28 cellular contexts compared by ENCODE assay signal in the genomic region with DNA sequence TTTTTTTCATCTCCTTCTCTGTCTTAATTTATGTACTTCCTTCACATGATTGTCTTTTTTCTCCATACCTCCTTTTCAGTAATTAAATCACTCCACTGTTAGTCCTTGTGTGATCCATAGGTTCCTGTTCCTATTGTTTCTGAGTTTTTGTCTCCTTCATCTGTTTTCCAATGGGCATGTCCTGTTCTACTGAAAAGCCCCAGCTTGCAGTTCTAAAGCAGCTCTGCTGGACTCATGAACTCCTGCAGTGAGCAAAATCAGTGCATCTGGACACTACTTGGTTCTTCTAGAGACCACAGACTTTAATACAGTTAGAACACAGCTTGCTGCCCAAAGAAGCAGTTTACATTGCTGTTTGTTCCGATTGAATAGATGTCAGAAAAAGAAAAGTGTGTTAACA.
"Had no signal": no experiment of that assay in that cellular context is flagged by ENCODE, and none has a peak within 500 bp of the region (broad histone marks: within the 10 kb centered on the region; RNA-seq: fewer than 3 reads in every experiment).

No MANE protein-coding gene starts in this region.

- DNase-seq: activated CD4-positive, alpha-beta memory T cell treated with anti-CD3 and anti-CD28 coated beads, Interleukin-2, amount 10 ng/mL, durations not matched to agents 7 days and 5 days; activated CD4-positive, alpha-beta T cell treated with anti-CD3 and anti-CD28 coated beads for 1 hour; activated CD4-positive, alpha-beta T cell treated with anti-CD3 and anti-CD28 coated beads for 4 hours; activated CD4-positive, alpha-beta T cell treated with anti-CD3 and anti-CD28 coated beads, Interleukin-2, amount 10 ng/mL, durations not matched to agents 7 days and 5 days; activated CD4-positive, alpha-beta T cell treated with anti-CD3 and anti-CD28 coated beads, Interleukin-2, amount 50 U/mL, for 4 hours; activated CD8-positive, alpha-beta memory T cell treated with anti-CD3 and anti-CD28 coated beads, Interleukin-2, amount 50 U/mL, for 48 hours; activated gamma-delta T cell; activated naive CD4-positive, alpha-beta T cell; activated naive CD4-positive, alpha-beta T cell treated with anti-CD3 and anti-CD28 coated beads, Interleukin-2, amount 50 U/mL, for 16 hours; activated T-cell treated with anti-CD3 and anti-CD28 coated beads for 4 hours; activated T-cell treated with anti-CD3 and anti-CD28 coated beads, Interleukin-2, amount 50 U/mL, for 24 hours; activated T-cell treated with anti-CD3 and anti-CD28 coated beads, Interleukin-2, amount 50 U/mL, for 72 hours; amniotic stem cell; anterior cingulate cortex; brain microvascular endothelial cell; dorsolateral prefrontal cortex; effector memory CD4-positive, alpha-beta T cell; endodermal cell; foreskin fibroblast; head of caudate nucleus; T-helper 1 cell; T-helper 17 cell; T1000 had no signal

- H3K36me3 ChIP-seq: brain microvascular endothelial cell had no signal

- H3K27ac ChIP-seq: brain microvascular endothelial cell, coronary artery, dorsolateral prefrontal cortex had no signal

- H3K27me3 ChIP-seq: brain microvascular endothelial cell, dorsolateral prefrontal cortex had no signal

- H3K27me3 Mint-ChIP-seq: activated CD4-positive, alpha-beta memory T cell treated with anti-CD3 and anti-CD28 coated beads, Interleukin-2, amount 10 ng/mL, durations not matched to agents 7 days and 5 days; activated CD4-positive, alpha-beta T cell treated with anti-CD3 and anti-CD28 coated beads, Interleukin-2, amount 10 ng/mL, durations not matched to agents 7 days and 5 days; activated naive CD8-positive, alpha-beta T cell; activated T-cell treated with anti-CD3 and anti-CD28 coated beads, Interleukin-2, amount 50 U/mL, for 24 hours; central memory CD8-positive, alpha-beta T cell; dendritic cell treated with granulocyte-macrophage colony-stimulating factor and Interleukin-4, amounts not matched to agents 40 ng/mL and 50 ng/mL, for 4 days; T-helper 17 cell had no signal

- H3K27ac Mint-ChIP-seq: activated CD4-positive, alpha-beta memory T cell treated with anti-CD3 and anti-CD28 coated beads, Interleukin-2, amount 10 ng/mL, durations not matched to agents 7 days and 5 days; activated CD4-positive, alpha-beta T cell treated with anti-CD3 and anti-CD28 coated beads, Interleukin-2, amount 10 ng/mL, durations not matched to agents 7 days and 5 days; activated naive CD8-positive, alpha-beta T cell; activated T-cell treated with anti-CD3 and anti-CD28 coated beads, Interleukin-2, amount 50 U/mL, for 24 hours; activated T-cell treated with anti-CD3 and anti-CD28 coated beads, Interleukin-2, amount 50 U/mL, for 72 hours; dendritic cell treated with granulocyte-macrophage colony-stimulating factor and Interleukin-4, amounts not matched to agents 40 ng/mL and 50 ng/mL, for 4 days; endodermal cell; T-helper 17 cell; T-helper 2 cell treated with Interferon-gamma antibody and Interleukin-4, amounts not matched to agents 5 μg/mL and 100 μg/mL, for 36 hours had no signal

- H3K4me3 Mint-ChIP-seq: activated CD4-positive, alpha-beta memory T cell treated with anti-CD3 and anti-CD28 coated beads, Interleukin-2, amount 10 ng/mL, durations not matched to agents 7 days and 5 days; activated CD4-positive, alpha-beta T cell treated with anti-CD3 and anti-CD28 coated beads, Interleukin-2, amount 10 ng/mL, durations not matched to agents 7 days and 5 days; activated naive CD8-positive, alpha-beta T cell; activated T-cell treated with anti-CD3 and anti-CD28 coated beads, Interleukin-2, amount 50 U/mL, for 24 hours; activated T-cell treated with anti-CD3 and anti-CD28 coated beads, Interleukin-2, amount 50 U/mL, for 72 hours; central memory CD8-positive, alpha-beta T cell; dendritic cell treated with granulocyte-macrophage colony-stimulating factor and Interleukin-4, amounts not matched to agents 40 ng/mL and 50 ng/mL, for 4 days; endodermal cell; T-helper 17 cell; T-helper 2 cell treated with Interferon-gamma antibody and Interleukin-4, amounts not matched to agents 5 μg/mL and 100 μg/mL, for 36 hours had no signal

- H3K4me1 Mint-ChIP-seq: activated CD4-positive, alpha-beta memory T cell treated with anti-CD3 and anti-CD28 coated beads, Interleukin-2, amount 10 ng/mL, durations not matched to agents 7 days and 5 days; activated CD4-positive, alpha-beta T cell treated with anti-CD3 and anti-CD28 coated beads, Interleukin-2, amount 10 ng/mL, durations not matched to agents 7 days and 5 days; central memory CD8-positive, alpha-beta T cell; T-helper 17 cell had no signal

- H3K36me3 Mint-ChIP-seq: activated naive CD8-positive, alpha-beta T cell had no signal

- H3K4me3 ChIP-seq: coronary artery, dorsolateral prefrontal cortex had no signal
